ENCODE assay signal across 9 cellular contexts in the genomic region with DNA sequence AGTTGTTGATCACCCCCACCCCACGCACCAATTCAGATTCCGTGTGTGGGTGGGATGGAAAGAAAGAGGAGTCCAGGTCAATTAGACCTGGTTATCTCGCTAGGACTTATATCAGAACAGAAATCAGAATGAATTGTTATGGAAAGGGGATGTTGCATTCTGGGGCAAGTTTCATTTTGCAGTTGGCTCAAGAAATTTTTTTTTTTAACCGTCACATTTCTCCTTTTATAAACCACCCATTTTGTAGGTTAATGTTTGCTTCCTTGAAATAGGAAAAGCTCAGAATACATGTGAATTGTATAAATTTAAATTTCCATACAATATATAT. TPM values are rescaled to one million over a fixed set of nuclear protein-coding genes. Genes with fewer than 3 reads are reported as not detected.
DNase-seq lines count a peak whose midpoint lies in the region; ATAC-seq and TF ChIP-seq lines count a peak whose summit lies in the region.
"Had no signal": no experiment of that assay in that cellular context is flagged by ENCODE, and none has a peak within 500 bp of the region (broad histone marks: within the 10 kb centered on the region; RNA-seq: fewer than 3 reads in every experiment).

No MANE protein-coding gene starts in this region.

- H3K4me1 Mint-ChIP-seq in WTC11 = peaks cover 28% of the 10 kb centered on the region
- peaks cover 45% of the 10 kb centered on the region for H3K4me1 Mint-ChIP-seq in stimulated activated effector memory CD8-positive, alpha-beta T cell treated with anti-CD3 and anti-CD28 coated beads, Interleukin-12 subunit alpha, Interleukin-12 subunit beta, amount 100 ng/mL, for 72 hours

- H3K36me3 Mint-ChIP-seq in WTC11 = no peaks in the 10 kb centered on the region
- peaks cover 81% of the 10 kb centered on the region for H3K36me3 Mint-ChIP-seq in stimulated activated effector memory CD8-positive, alpha-beta T cell treated with anti-CD3 and anti-CD28 coated beads, Interleukin-12 subunit alpha, Interleukin-12 subunit beta, amount 100 ng/mL, for 72 hours

- POLR2A ChIA-PET in WTC11 (lab: Charles Lee) = no interaction called here

- no peak overlapping the region for H3K27ac Mint-ChIP-seq in WTC11
- H3K27ac Mint-ChIP-seq in stimulated activated effector memory CD8-positive, alpha-beta T cell treated with anti-CD3 and anti-CD28 coated beads, Interleukin-12 subunit alpha, Interleukin-12 subunit beta, amount 100 ng/mL, for 72 hours = peak overlapping the region; percentile 99

- CTCF ChIA-PET in WTC11 (lab: Charles Lee) = no interaction called here

- H3K9me3 Mint-ChIP-seq in WTC11 = no peaks in the 10 kb centered on the region
- H3K9me3 Mint-ChIP-seq in stimulated activated effector memory CD8-positive, alpha-beta T cell treated with anti-CD3 and anti-CD28 coated beads, Interleukin-12 subunit alpha, Interleukin-12 subunit beta, amount 100 ng/mL, for 72 hours = no peaks in the 10 kb centered on the region

- peak overlapping the region; percentile 99 for H3K4me3 ChIP-seq in fibroblast of villous mesenchyme (ENCODE audit: low read depth, low read length)
- H3K4me3 ChIP-seq: SK-N-MC had no signal

- DNase-seq in Kasumi-1 (lab: John Stamatoyannopoulos, UW) (peak; percentile 36 to 39), WTC11 (ENCODE audit: low spot score) (no peak), fibroblast of villous mesenchyme (ENCODE audit: low read depth) (no peak), retina (no peak), GM03348 (ENCODE audit: low spot score) (no peak)
- no peak for DNase-seq in stimulated activated effector memory CD8-positive, alpha-beta T cell treated with anti-CD3 and anti-CD28 coated beads, Interleukin-12 subunit alpha, Interleukin-12 subunit beta, amount 100 ng/mL, for 72 hours (ENCODE audit: low spot score in 2 of 2)

- peaks cover 72% of the 10 kb centered on the region for H3K27me3 Mint-ChIP-seq in WTC11 (ENCODE audit: low read depth)

- peak overlapping the region; percentile 87 for H3K4me3 Mint-ChIP-seq in WTC11
- peak overlapping the region; percentile 99 for H3K4me3 Mint-ChIP-seq in stimulated activated effector memory CD8-positive, alpha-beta T cell treated with anti-CD3 and anti-CD28 coated beads, Interleukin-12 subunit alpha, Interleukin-12 subunit beta, amount 100 ng/mL, for 72 hours

- no peak for ATAC-seq in WTC11
- ATAC-seq in stimulated activated effector memory CD8-positive, alpha-beta T cell treated with anti-CD3 and anti-CD28 coated beads, Interleukin-12 subunit alpha, Interleukin-12 subunit beta, amount 100 ng/mL, for 72 hours = no peak
- no peak for ATAC-seq in HG03139 (IDR thresholded peaks at IDR 0.05; ENCODE audit: unreplicated experiment)
- no peak for ATAC-seq in GM21737 (IDR thresholded peaks at IDR 0.05; ENCODE audit: unreplicated experiment)

- no peak for TF ChIP-seq CTCF in WTC11 (IDR thresholded peaks at IDR 0.05)
- no peak for TF ChIP-seq CTCF in fibroblast of villous mesenchyme (IDR thresholded peaks at IDR 0.05; ENCODE audit: insufficient read depth, low read depth, low read length)

TF ChIP-seq in WTC11, 78 proteins besides CTCF, POLR2A, EP300 and RAD21:
- no peak for TF ChIP-seq ATF2 (CRISPR knock-in tag; IDR thresholded peaks at IDR 0.05; ENCODE audit: borderline replicate concordance, low read depth)
- no peak for TF ChIP-seq AR (CRISPR knock-in tag; IDR thresholded peaks at IDR 0.05)

RNA-seq across cellular contexts. Expression of gene SUPT3H, which starts 46.9 kb away (rescaled TPM):
- total RNA-seq in WTC11 (2021) = 15.3 to 21.9 TPM (median 19.2 TPM) in 3 replicates
- total RNA-seq in fibroblast of villous mesenchyme = 7.8 and 10.0 TPM in 2 replicates

Comparison
In these comparisons a context has a peak if more than half of its experiments do, and no peak if none do; other contexts are left out.
1. DNase-seq: peak in Kasumi-1 (2 of 2); none in WTC11 (single experiment), fibroblast of villous mesenchyme (single experiment), stimulated activated effector memory CD8-positive, alpha-beta T cell treated with anti-CD3 and anti-CD28 coated beads, Interleukin-12 subunit alpha, Interleukin-12 subunit beta, amount 100 ng/mL, for 72 hours (0 of 2), retina (single experiment) and GM03348 (single experiment).